Comparison of ENCODE assay signal across 23 cellular contexts in genomic region chr20:61968036-61968810, GRCh38.
"Had no signal": no experiment of that assay in that cellular context is flagged by ENCODE, and none has a peak within 500 bp of the region (broad histone marks: within the 10 kb centered on the region; RNA-seq: fewer than 3 reads in every experiment).

No MANE protein-coding gene starts in this region.

- H3K4me1 Mint-ChIP-seq: activated CD8-positive, alpha-beta memory T cell treated with anti-CD3 and anti-CD28 coated beads, Interleukin-2, amount 10 ng/mL, durations not matched to agents 7 days and 5 days had no signal

- DNase-seq: activated CD4-positive, alpha-beta T cell treated with anti-CD3 and anti-CD28 coated beads, Interleukin-2, amount 50 U/mL, for 1 hour; activated CD4-positive, CD25-positive, alpha-beta regulatory T cell treated with anti-CD3 and anti-CD28 coated beads, Interleukin-2, amount 50 U/mL, for 72 hours; activated CD8-positive, alpha-beta memory T cell treated with anti-CD3 and anti-CD28 coated beads, Interleukin-2, amount 10 ng/mL, durations not matched to agents 7 days and 5 days; activated CD8-positive, alpha-beta T cell treated with anti-CD3 and anti-CD28 coated beads for 36 hours; activated naive CD4-positive, alpha-beta T cell; activated T-cell treated with anti-CD3 and anti-CD28 coated beads for 4 hours; activated T-cell treated with anti-CD3 and anti-CD28 coated beads, Interleukin-2, amount 50 U/mL, for 72 hours; dermis blood vessel endothelial cell; effector CD4-positive, alpha-beta T cell; mesendoderm; mucosa of descending colon; retina; stimulated activated CD4-positive, alpha-beta T cell treated with anti-CD3 and anti-CD28 coated beads, Interleukin-15, amount 100 ng/mL, for 24 hours; stimulated activated CD4-positive, alpha-beta T cell treated with anti-CD3 and anti-CD28 coated beads, Interleukin-2, amount 100 ng/mL, for 24 hours; stimulated activated naive CD4-positive, alpha-beta T cell treated with Interleukin-2 at 50 U/mL for 16 hours; T-helper 2 cell; transverse colon; uterus had no signal

- H3K36me3 ChIP-seq: uterus had no signal

- ATAC-seq: activated CD8-positive, alpha-beta memory T cell treated with anti-CD3 and anti-CD28 coated beads, Interleukin-2, amount 10 ng/mL, durations not matched to agents 7 days and 5 days; activated CD8-positive, alpha-beta T cell treated with anti-CD3 and anti-CD28 coated beads for 36 hours; activated naive CD4-positive, alpha-beta T cell treated with anti-CD3 and anti-CD28 coated beads, Interleukin-2, amount 50 U/mL, for 72 hours; activated T-cell treated with anti-CD3 and anti-CD28 coated beads, Interleukin-2, amount 50 U/mL, for 72 hours; left lung; mucosa of descending colon; natural killer cell treated with Interleukin-12 subunit alpha and Interleukin-12 subunit beta and Interleukin-15 and Interleukin-18, amount 100 ng/mL, for 72 hours had no signal

- H3K27ac ChIP-seq: left lung, transverse colon, uterus had no signal

- H3K4me3 Mint-ChIP-seq: activated CD8-positive, alpha-beta memory T cell treated with anti-CD3 and anti-CD28 coated beads, Interleukin-2, amount 10 ng/mL, durations not matched to agents 7 days and 5 days; activated CD8-positive, alpha-beta T cell treated with anti-CD3 and anti-CD28 coated beads for 36 hours; activated T-cell treated with anti-CD3 and anti-CD28 coated beads, Interleukin-2, amount 50 U/mL, for 72 hours; natural killer cell treated with Interleukin-12 subunit alpha and Interleukin-12 subunit beta and Interleukin-15 and Interleukin-18, amount 100 ng/mL, for 72 hours had no signal

- H3K9me3 ChIP-seq: left lung, mucosa of descending colon, transverse colon, uterus had no signal

- H3K4me1 ChIP-seq: left lung, transverse colon, uterus had no signal

- H3K4me3 ChIP-seq: left lung, lung, mucosa of descending colon, smooth muscle cell, transverse colon, uterus had no signal

- H3K27ac Mint-ChIP-seq: activated CD8-positive, alpha-beta memory T cell treated with anti-CD3 and anti-CD28 coated beads, Interleukin-2, amount 10 ng/mL, durations not matched to agents 7 days and 5 days; activated CD8-positive, alpha-beta T cell treated with anti-CD3 and anti-CD28 coated beads for 36 hours; activated naive CD4-positive, alpha-beta T cell treated with anti-CD3 and anti-CD28 coated beads, Interleukin-2, amount 50 U/mL, for 72 hours; activated T-cell treated with anti-CD3 and anti-CD28 coated beads, Interleukin-2, amount 50 U/mL, for 72 hours; natural killer cell treated with Interleukin-12 subunit alpha and Interleukin-12 subunit beta and Interleukin-15 and Interleukin-18, amount 100 ng/mL, for 72 hours had no signal

- H3K9me3 Mint-ChIP-seq: activated CD8-positive, alpha-beta T cell treated with anti-CD3 and anti-CD28 coated beads for 36 hours; activated naive CD4-positive, alpha-beta T cell treated with anti-CD3 and anti-CD28 coated beads, Interleukin-2, amount 50 U/mL, for 72 hours; activated T-cell treated with anti-CD3 and anti-CD28 coated beads, Interleukin-2, amount 50 U/mL, for 72 hours; natural killer cell treated with Interleukin-12 subunit alpha and Interleukin-12 subunit beta and Interleukin-15 and Interleukin-18, amount 100 ng/mL, for 72 hours had no signal

- H3K27me3 ChIP-seq: uterus had no signal
